9 cellular contexts compared by ENCODE assay signal in the genomic region with DNA sequence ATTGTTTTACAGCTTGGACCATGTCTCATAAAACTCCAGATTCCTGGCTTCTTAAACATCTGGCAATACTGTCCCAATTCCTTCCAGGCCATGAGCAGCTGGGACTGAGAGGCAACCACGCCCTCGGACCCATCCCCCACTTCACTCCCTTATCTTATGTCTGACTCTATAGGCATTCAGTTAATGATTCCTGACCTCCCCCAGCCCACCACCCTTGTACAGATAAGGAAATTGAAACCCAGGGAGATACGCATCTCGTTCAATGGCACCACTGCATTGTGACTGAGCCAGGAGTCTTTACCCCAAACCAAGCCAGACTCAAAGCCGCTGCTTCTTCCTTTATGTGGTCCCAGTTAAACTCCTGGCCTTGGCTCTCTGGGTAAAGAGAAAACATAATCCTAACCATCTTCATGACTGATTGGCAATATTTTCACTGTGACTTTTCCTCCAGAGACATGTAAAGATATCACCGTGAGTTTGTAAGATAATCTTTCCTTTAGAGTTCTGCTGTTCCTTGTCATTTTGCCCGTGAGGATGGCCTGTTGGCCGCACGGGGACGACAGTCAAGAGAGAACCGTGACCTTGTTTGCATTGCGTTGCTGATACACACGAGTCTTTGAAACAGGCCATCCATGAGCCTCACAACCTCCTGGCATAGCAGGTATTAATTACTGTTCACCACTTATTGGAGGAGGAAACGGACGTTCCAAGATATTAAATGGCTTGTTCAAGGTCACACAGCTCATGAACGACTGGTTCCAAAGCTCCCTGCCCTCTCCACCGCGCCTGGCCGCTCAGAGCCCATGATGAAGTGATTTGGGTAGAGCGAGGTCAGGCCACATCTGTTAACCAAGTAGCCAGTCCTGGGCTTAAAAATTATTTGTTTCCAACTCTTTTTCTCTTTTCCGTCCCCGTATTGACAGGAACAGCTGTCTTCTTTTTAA. TPM values are rescaled to one million over a fixed set of nuclear protein-coding genes. Genes with fewer than 3 reads are reported as not detected.
DNase-seq lines count a peak whose midpoint lies in the region; ATAC-seq lines count a peak whose summit lies in the region.
"Had no signal": no experiment of that assay in that cellular context is flagged by ENCODE, and none has a peak within 500 bp of the region (broad histone marks: within the 10 kb centered on the region; RNA-seq: fewer than 3 reads in every experiment).

No MANE protein-coding gene starts in this region.

- DNase-seq in GM23248 (peak; percentile 57), left colon (peak in 1 of 2 donors; percentile 35), foreskin melanocyte (no peak)
- no peak for DNase-seq in activated CD4-positive, alpha-beta T cell treated with anti-CD3 and anti-CD28 coated beads for 48 hours

- in situ Hi-C loops in GM23248 (cut with MboI), result no loop called here

- peak overlapping the region; percentile 88 for H3K4me2 ChIP-seq in GM23248 (ENCODE audit: unreplicated experiment)

- ATAC-seq in left colon (peak; percentile 24), GM18870 (IDR thresholded peaks at IDR 0.05; ENCODE audit: unreplicated experiment) (no peak), HG03442 (IDR thresholded peaks at IDR 0.05; ENCODE audit: unreplicated experiment) (no peak)

- no peaks in the 10 kb centered on the region for H3K27me3 ChIP-seq in GM23248 (replicated peaks; ENCODE audit: insufficient read depth)
- H3K27me3 ChIP-seq in skeletal muscle tissue (ENCODE audit: control insufficient read depth in 3 of 3, insufficient read depth in 3 of 3, low read length in 3 of 3), result no peaks in the 10 kb centered on the region

- WGBS in GM23248 (ENCODE audit: low coverage in 1 of 2, low lambda C conversion rate in 2 of 2, missing lambda C conversion rate in 2 of 2), 2 experiments, result 15 to 24% methylated on average over 22 of the region's 22 CpGs

- H3K79me2 ChIP-seq in GM23248 (ENCODE audit: insufficient read depth), result no peaks in the 10 kb centered on the region

- H3K9me3 ChIP-seq in GM23248 (ENCODE audit: low read depth) (no peaks in the 10 kb centered on the region), skeletal muscle tissue (ENCODE audit: control insufficient read depth in 3 of 3, low read length in 3 of 3) (no peaks in the 10 kb centered on the region)

- H3K9ac ChIP-seq in GM23248, result peak overlapping the region; percentile 79
- H3K9ac ChIP-seq in skeletal muscle tissue (ENCODE audit: low read depth in 1 of 3, low read length in 3 of 3), result peak overlapping the region; percentile 73 to 79 (median 78)

- peaks cover 44% of the 10 kb centered on the region for H3F3A ChIP-seq in GM23248 (ENCODE audit: insufficient read depth)

- H3K4me1 ChIP-seq in GM23248 (ENCODE audit: insufficient read depth) (peaks cover 38% of the 10 kb centered on the region), skeletal muscle tissue (ENCODE audit: control insufficient read depth in 3 of 3, insufficient read depth in 3 of 3, low read length in 3 of 3) (peaks cover 18 to 27% (median 19%) of the 10 kb centered on the region in 3 donors)

- peak overlapping the region; percentile 95 for H2AFZ ChIP-seq in GM23248

- H3K36me3 ChIP-seq in GM23248 (ENCODE audit: low read depth), result no peaks in the 10 kb centered on the region
- no peaks in the 10 kb centered on the region for H3K36me3 ChIP-seq in skeletal muscle tissue (ENCODE audit: control insufficient read depth in 3 of 3, insufficient read depth in 3 of 3, low read length in 3 of 3)

- no peaks in the 10 kb centered on the region for H3K9me2 ChIP-seq in GM23248 (ENCODE audit: insufficient read depth)

- H3K27ac ChIP-seq in GM23248 (peak overlapping the region; percentile 84), angular gyrus (ENCODE audit: low read depth, low read length) (peak overlapping the region; percentile 45), skeletal muscle tissue (ENCODE audit: low read depth, low read length) (peak overlapping the region; percentile 82)
- H3K27ac ChIP-seq: epithelial cell of prostate had no signal

- H3K4me3 ChIP-seq in GM23248, result peak overlapping the region; percentile 67
- H3K4me3 ChIP-seq in skeletal muscle tissue (ENCODE audit: low read length in 3 of 3), result peak overlapping the region; percentile 64 to 77 (median 70)

- no peaks in the 10 kb centered on the region for H4K20me1 ChIP-seq in GM23248 (ENCODE audit: insufficient read depth)

- intact Hi-C loops in left colon (cut with DNase I, micrococcal nuclease), result no loop called here

RNA-seq across cellular contexts. Expression of a gene that starts 39.4 kb away (rescaled TPM):
- total RNA-seq in GM23248 (2014; rRNA removed; shearing (Covaris generic)), result 0.32 and 0.63 TPM in 2 replicates
- 8.4 and 9.0 TPM in 2 replicates for polyA plus RNA-seq in GM23248 (2016; fragmentation: Nextera tagmentation; extraction: Ambion mirVana)
- total RNA-seq in left colon (1 to 10 TPM; 1.9 to 2.6 TPM), skeletal muscle tissue (not detected)
